8 cellular contexts compared by ENCODE assay signal in the genomic region with DNA sequence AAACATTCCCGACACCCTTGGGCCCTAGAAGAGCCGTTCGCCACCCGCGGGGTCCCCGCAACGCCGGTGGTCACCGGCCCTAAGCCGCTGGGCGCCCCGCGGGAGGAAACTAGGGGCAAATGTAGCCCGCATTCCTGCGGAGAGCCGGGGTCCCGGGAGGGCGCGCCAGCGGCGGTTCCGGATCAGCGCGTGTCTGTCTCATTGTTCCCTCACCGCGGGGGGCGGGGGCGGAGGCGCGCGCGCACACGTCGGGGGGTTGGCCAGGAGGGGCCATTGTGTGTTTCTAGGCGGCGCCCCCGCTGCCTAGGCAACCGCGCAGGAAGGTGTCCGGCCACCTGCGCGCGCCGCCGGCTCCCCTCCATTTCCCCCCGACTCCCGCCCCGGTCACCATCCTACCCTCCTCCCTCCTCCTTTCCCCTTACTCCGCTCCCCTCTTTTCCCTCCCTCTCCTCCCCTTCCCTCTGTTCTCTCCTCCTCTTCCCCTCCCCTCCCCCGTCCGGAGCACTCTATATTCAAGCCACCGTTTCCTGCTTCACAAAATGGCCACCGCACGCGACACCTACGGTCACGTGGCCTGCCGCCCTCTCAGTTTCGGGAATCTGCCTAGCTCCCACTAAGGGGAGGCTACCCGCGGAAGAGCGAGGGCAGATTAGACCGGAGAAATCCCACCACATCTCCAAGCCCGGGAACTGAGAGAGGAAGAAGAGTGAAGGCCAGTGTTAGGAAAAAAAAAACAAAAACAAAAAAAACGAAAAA. TPM values are rescaled to one million over a fixed set of nuclear protein-coding genes. Genes with fewer than 3 reads are reported as not detected.
A peak's percentile ranks its signal among the peaks of the same experiment; 100 is the strongest.
DNase-seq lines count a peak whose midpoint lies in the region; ATAC-seq and TF ChIP-seq lines count a peak whose summit lies in the region.

No MANE protein-coding gene starts in this region.

- POLR2A ChIA-PET in GM10248 (lab: Yijun Ruan, JAX) = interaction anchor here (0.7 to 1.2 kb wide), 4 partner anchors 10 to 847 kb away, joined by 3 to 5 read pairs (median 4); partner anchors contain the start of gene USP9X

- H3K27ac ChIP-seq in adipose tissue (ENCODE audit: low read depth, low read length) (peak overlapping the region; percentile 87), heart right ventricle (peak overlapping the region; percentile 98 to 100 (median 100)), upper lobe of left lung (peak overlapping the region; percentile 99 to 100 (median 100))

- intact Hi-C loops in heart right ventricle (cut with DNase I) (loop anchor here in 5 of 10 donors (5.0 to 10.0 kb wide), 5 partner anchors 58 to 248 kb away; partner anchors contain the start of genes NYX (in 2 of the 5) and USP9X (in 2 of the 5)), posterior vena cava (cut with DNase I) (no loop called here)

- H3K36me3 ChIP-seq in heart right ventricle = peaks cover 0 to 10% (median 0%) of the 10 kb centered on the region in 9 donors
- peaks cover 0 to 8% (median 0%) of the 10 kb centered on the region in 4 donors for H3K36me3 ChIP-seq in upper lobe of left lung

- peak in 3 of 4 donors; percentile 50 to 82 (median 73) for TF ChIP-seq POLR2A in upper lobe of left lung (IDR thresholded peaks at IDR 0.05)

- TF ChIP-seq EP300 in upper lobe of left lung (IDR thresholded peaks at IDR 0.05) = peak in 1 of 4 donors; percentile 37

- H3K4me1 ChIP-seq in heart right ventricle = peaks cover 0 to 55% (median 21%) of the 10 kb centered on the region in 9 donors
- H3K4me1 ChIP-seq in upper lobe of left lung = peaks cover 4 to 51% (median 15%) of the 10 kb centered on the region in 4 donors

- WGBS in adipose tissue, 3 donors = 0 to 2% (median 1%) methylated on average over 36 to 62 of the region's 65 CpGs
- 1% methylated on average over 19 to 60 of the region's 65 CpGs for WGBS in heart right ventricle, 2 donors
- WGBS in upper lobe of left lung, 2 donors = 0 to 1% methylated on average over 26 to 36 of the region's 65 CpGs

- no peak for TF ChIP-seq CTCF in GM10248 (IDR thresholded peaks at IDR 0.05; ENCODE audit: control extremely low read depth, extremely low read depth, low read depth, missing control alignments)
- TF ChIP-seq CTCF in heart right ventricle (IDR thresholded peaks at IDR 0.05) = no peak
- TF ChIP-seq CTCF in upper lobe of left lung (IDR thresholded peaks at IDR 0.05) = peak in 1 of 6 experiments; percentile 10

- DNase-seq in GM10248 (ENCODE audit: extremely low spot score) (peak; percentile 91), NCI-H1417 (lab: John Stamatoyannopoulos, UW) (peak; percentile 90 to 100 (median 99)), SW480 (ENCODE audit: low spot score) (peak; percentile 92), heart right ventricle (peak; percentile 78 to 84), posterior vena cava (ENCODE audit: low spot score) (peak; percentile 96), upper lobe of left lung (peak; percentile 91 to 97)

- H3K9me3 ChIP-seq in heart right ventricle = no peaks in the 10 kb centered on the region
- no peaks in the 10 kb centered on the region for H3K9me3 ChIP-seq in upper lobe of left lung

- CTCF ChIA-PET in GM10248 (lab: Yijun Ruan, JAX) = interaction anchor here (1.0 kb wide), 1 partner anchor 12 kb away, joined by 3 read pairs; no protein-coding TSS in a partner anchor

- ATAC-seq in HG02678 (IDR thresholded peaks at IDR 0.05; ENCODE audit: unreplicated experiment) = peak; percentile 44
- peak; percentile 57 to 77 (median 72) for ATAC-seq in heart right ventricle
- ATAC-seq in upper lobe of left lung (ENCODE audit: low FRiP score in 2 of 2) = peak; percentile 81 to 89

- no peaks in the 10 kb centered on the region for H3K27me3 ChIP-seq in heart right ventricle
- peaks cover 0 to 4% (median 0%) of the 10 kb centered on the region in 4 donors for H3K27me3 ChIP-seq in upper lobe of left lung

- H3K4me3 ChIP-seq in heart right ventricle (peak overlapping the region; percentile 77 to 100 (median 94)), upper lobe of left lung (peak overlapping the region; percentile 70 to 85 (median 76))

RNA-seq across cellular contexts. Expression of gene DDX3X, which starts 0.8 kb away (rescaled TPM):
- 100 to 1,000 TPM in 2 of 3 donors, 10 to 100 TPM in 1; 28.7 to 179 (median 113) TPM for polyA plus RNA-seq in adipose tissue
- total RNA-seq in heart right ventricle = 100 to 1,000 TPM; 143 to 247 (median 162) TPM
- polyA plus RNA-seq in heart right ventricle = 10 to 100 TPM; 36.8 to 44.0 TPM
- 100 to 1,000 TPM; 251 to 310 TPM for total RNA-seq in posterior vena cava
- 100 to 1,000 TPM; 158 to 294 (median 244) TPM for total RNA-seq in upper lobe of left lung

Comparison
In these comparisons a context has a peak if more than half of its experiments do, and no peak if none do; other contexts are left out.
1. Peak in every context shown above with its lines: DNase-seq, ATAC-seq, H3K4me3 ChIP-seq and H3K27ac ChIP-seq.